10 cellular contexts compared by ENCODE assay signal in the genomic region with DNA sequence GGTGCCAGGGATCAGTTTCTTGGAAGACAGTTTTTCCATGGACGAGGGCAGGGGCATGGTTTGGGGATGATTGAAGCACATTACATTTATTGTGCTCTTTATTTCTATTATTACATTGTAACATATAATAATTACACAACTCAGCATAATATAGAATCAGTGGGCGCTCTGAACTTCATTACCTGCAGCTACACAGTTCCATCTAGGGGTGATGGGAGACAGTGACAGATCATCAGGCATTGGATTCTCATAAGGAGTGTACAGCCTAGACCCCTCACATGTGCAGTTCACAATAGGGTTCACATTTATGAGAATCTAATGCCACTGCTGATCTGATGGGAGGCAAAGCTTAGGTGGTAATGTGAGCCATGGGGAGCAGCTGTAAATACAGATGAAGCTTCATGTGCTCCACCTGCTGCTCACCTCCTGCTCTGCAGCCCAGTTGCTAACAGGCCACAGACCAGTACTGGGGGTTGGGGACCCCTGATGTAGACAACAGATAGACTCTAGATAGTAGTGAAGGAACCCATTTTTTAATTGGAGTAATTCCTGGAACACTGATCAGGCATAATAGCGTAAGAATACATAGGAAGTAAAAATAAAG. TPM values are rescaled to one million over a fixed set of nuclear protein-coding genes. Genes with fewer than 3 reads are reported as not detected.
DNase-seq lines count a peak whose midpoint lies in the region; ATAC-seq and TF ChIP-seq lines count a peak whose summit lies in the region.
"Had no signal": no experiment of that assay in that cellular context is flagged by ENCODE, and none has a peak within 500 bp of the region (broad histone marks: within the 10 kb centered on the region; RNA-seq: fewer than 3 reads in every experiment).

No MANE protein-coding gene starts in this region.

- H3K36me3 Mint-ChIP-seq in osteocyte (ENCODE audit: unreplicated experiment): no peaks in the 10 kb centered on the region
- no peaks in the 10 kb centered on the region for H3K36me3 Mint-ChIP-seq in stimulated activated effector memory CD8-positive, alpha-beta T cell treated with anti-CD3 and anti-CD28 coated beads, Interleukin-12 subunit alpha, Interleukin-12 subunit beta, amount 100 ng/mL, for 72 hours
- H3K36me3 Mint-ChIP-seq: activated naive CD4-positive, alpha-beta T cell treated with anti-CD3 and anti-CD28 coated beads, Interleukin-2, amount 50 U/mL, for 24 hours had no signal

- H3K27me3 Mint-ChIP-seq in osteocyte (ENCODE audit: unreplicated experiment): peaks cover 41% of the 10 kb centered on the region
- H3K27me3 Mint-ChIP-seq: activated naive CD4-positive, alpha-beta T cell treated with anti-CD3 and anti-CD28 coated beads, Interleukin-2, amount 50 U/mL, for 24 hours had no signal

- no peak overlapping the region for H3K27ac Mint-ChIP-seq in osteocyte (ENCODE audit: unreplicated experiment)
- H3K27ac Mint-ChIP-seq in stimulated activated effector memory CD8-positive, alpha-beta T cell treated with anti-CD3 and anti-CD28 coated beads, Interleukin-12 subunit alpha, Interleukin-12 subunit beta, amount 100 ng/mL, for 72 hours: no peak overlapping the region
- H3K27ac Mint-ChIP-seq: activated naive CD4-positive, alpha-beta T cell treated with anti-CD3 and anti-CD28 coated beads, Interleukin-2, amount 50 U/mL, for 24 hours had no signal

- TF ChIP-seq CTCF in osteocyte (IDR thresholded peaks at IDR 0.05): peak; percentile 48

- peaks cover 9% of the 10 kb centered on the region for H3K4me1 Mint-ChIP-seq in osteocyte (ENCODE audit: unreplicated experiment)
- no peaks in the 10 kb centered on the region for H3K4me1 Mint-ChIP-seq in stimulated activated effector memory CD8-positive, alpha-beta T cell treated with anti-CD3 and anti-CD28 coated beads, Interleukin-12 subunit alpha, Interleukin-12 subunit beta, amount 100 ng/mL, for 72 hours
- H3K4me1 Mint-ChIP-seq: activated naive CD4-positive, alpha-beta T cell treated with anti-CD3 and anti-CD28 coated beads, Interleukin-2, amount 50 U/mL, for 24 hours had no signal

- DNase-seq in NCI-H146 (lab: John Stamatoyannopoulos, UW) (peak; percentile 20), NCI-H146 treated with DMSO at 0.1 percent for 48 hours (lab: John Stamatoyannopoulos, UW; ENCODE audit: unreplicated experiment) (no peak), astrocyte of the hippocampus (ENCODE audit: low read depth, low spot score) (peak; percentile 15), osteocyte (ENCODE audit: extremely low spot score, unreplicated experiment) (no peak), NCI-H2029 (lab: John Stamatoyannopoulos, UW) (no peak)
- DNase-seq in stimulated activated effector memory CD8-positive, alpha-beta T cell treated with anti-CD3 and anti-CD28 coated beads, Interleukin-12 subunit alpha, Interleukin-12 subunit beta, amount 100 ng/mL, for 72 hours (ENCODE audit: low spot score in 2 of 2): no peak
- DNase-seq: NCI-H1694 had no signal

- peak; percentile 67 for ATAC-seq in HG03045 (IDR thresholded peaks at IDR 0.05; ENCODE audit: unreplicated experiment)
- no peak for ATAC-seq in GM19463 (IDR thresholded peaks at IDR 0.05; ENCODE audit: unreplicated experiment)
- no peak for ATAC-seq in stimulated activated effector memory CD8-positive, alpha-beta T cell treated with anti-CD3 and anti-CD28 coated beads, Interleukin-12 subunit alpha, Interleukin-12 subunit beta, amount 100 ng/mL, for 72 hours

- no peak overlapping the region for H3K4me3 Mint-ChIP-seq in osteocyte (ENCODE audit: unreplicated experiment)
- no peak overlapping the region for H3K4me3 Mint-ChIP-seq in stimulated activated effector memory CD8-positive, alpha-beta T cell treated with anti-CD3 and anti-CD28 coated beads, Interleukin-12 subunit alpha, Interleukin-12 subunit beta, amount 100 ng/mL, for 72 hours
- H3K4me3 Mint-ChIP-seq: activated naive CD4-positive, alpha-beta T cell treated with anti-CD3 and anti-CD28 coated beads, Interleukin-2, amount 50 U/mL, for 24 hours had no signal

- H3K9me3 Mint-ChIP-seq in osteocyte (ENCODE audit: unreplicated experiment): peaks cover 4% of the 10 kb centered on the region
- peaks cover 2% of the 10 kb centered on the region for H3K9me3 Mint-ChIP-seq in stimulated activated effector memory CD8-positive, alpha-beta T cell treated with anti-CD3 and anti-CD28 coated beads, Interleukin-12 subunit alpha, Interleukin-12 subunit beta, amount 100 ng/mL, for 72 hours
- H3K9me3 Mint-ChIP-seq: activated naive CD4-positive, alpha-beta T cell treated with anti-CD3 and anti-CD28 coated beads, Interleukin-2, amount 50 U/mL, for 24 hours had no signal

RNA-seq across cellular contexts. Expression of gene MC4R, which starts 41.5 kb away (rescaled TPM):
- total RNA-seq in osteocyte: not detected in 2 replicates

Comparison
In these comparisons a context has a peak if more than half of its experiments do, and no peak if none do; other contexts are left out.
1. DNase-seq: peak in NCI-H146 (single experiment) and astrocyte of the hippocampus (single experiment); none in NCI-H146 treated with DMSO at 0.1 percent for 48 hours (single experiment), osteocyte (single experiment), stimulated activated effector memory CD8-positive, alpha-beta T cell treated with anti-CD3 and anti-CD28 coated beads, Interleukin-12 subunit alpha, Interleukin-12 subunit beta, amount 100 ng/mL, for 72 hours (0 of 2) and NCI-H2029 (single experiment).